In the genomic region with DNA sequence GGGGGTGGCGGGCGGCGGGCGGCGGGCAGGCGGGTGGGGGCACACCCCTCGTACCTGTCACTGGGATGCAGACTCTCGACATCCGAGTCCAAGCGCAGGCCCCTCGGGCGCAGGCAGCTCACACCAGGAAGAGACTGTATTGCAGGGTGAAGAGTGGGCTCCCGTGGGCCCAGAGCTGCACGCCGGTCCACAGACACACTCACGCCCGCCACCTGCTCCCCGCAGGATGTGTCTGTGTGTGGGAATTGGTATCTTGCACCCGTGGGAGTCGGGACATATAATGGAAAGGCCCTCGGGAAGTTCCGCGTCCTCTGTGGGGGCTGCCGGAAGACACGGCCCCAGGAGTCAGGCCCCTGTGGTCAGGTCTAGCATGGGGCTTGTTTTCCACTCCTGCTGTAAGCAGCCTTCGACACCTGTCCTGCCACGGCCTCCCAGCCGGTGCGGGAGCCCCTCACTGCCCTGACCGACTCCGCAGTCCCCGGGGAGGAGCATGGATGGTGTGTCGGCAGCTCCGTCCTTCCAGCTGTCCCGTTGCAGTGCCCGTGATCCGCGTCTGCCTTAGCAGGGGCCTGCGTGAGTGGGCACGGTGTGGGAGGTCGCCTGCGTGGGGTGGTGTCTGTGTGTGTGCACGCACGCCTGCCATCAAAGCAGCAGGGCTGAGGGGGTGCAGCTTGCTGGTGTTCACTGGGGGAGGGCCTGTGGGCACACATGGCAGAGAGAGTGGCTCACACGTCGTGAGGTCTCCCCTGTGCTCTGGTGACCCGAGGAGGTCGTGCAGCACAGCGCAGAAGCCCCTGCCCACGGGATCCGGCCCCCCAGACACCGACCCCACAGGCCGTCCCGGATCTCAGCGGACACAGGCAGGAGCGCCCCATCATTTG, we compare ENCODE assay signal across 1 cellular context.
A peak's percentile ranks its signal among the peaks of the same experiment; 100 is the strongest.
TF ChIP-seq lines count a peak whose summit lies in the region.

No MANE protein-coding gene starts in this region.

TF ChIP-seq in HEK293, 187 proteins besides CTCF, POLR2A, EP300 and RAD21:
- peak; percentile 49 for TF ChIP-seq ZFHX2 (tag by site-specific recombination; conservative IDR thresholded peaks at IDR 0.05)
- no peak for TF ChIP-seq EGR2 (tag by site-specific recombination; IDR thresholded peaks at IDR 0.05; ENCODE audit: low read depth)
TF ChIP-seq in HEK293: peak in this region for 1.
